ENCODE assay signal across 10 cellular contexts in the genomic region with DNA sequence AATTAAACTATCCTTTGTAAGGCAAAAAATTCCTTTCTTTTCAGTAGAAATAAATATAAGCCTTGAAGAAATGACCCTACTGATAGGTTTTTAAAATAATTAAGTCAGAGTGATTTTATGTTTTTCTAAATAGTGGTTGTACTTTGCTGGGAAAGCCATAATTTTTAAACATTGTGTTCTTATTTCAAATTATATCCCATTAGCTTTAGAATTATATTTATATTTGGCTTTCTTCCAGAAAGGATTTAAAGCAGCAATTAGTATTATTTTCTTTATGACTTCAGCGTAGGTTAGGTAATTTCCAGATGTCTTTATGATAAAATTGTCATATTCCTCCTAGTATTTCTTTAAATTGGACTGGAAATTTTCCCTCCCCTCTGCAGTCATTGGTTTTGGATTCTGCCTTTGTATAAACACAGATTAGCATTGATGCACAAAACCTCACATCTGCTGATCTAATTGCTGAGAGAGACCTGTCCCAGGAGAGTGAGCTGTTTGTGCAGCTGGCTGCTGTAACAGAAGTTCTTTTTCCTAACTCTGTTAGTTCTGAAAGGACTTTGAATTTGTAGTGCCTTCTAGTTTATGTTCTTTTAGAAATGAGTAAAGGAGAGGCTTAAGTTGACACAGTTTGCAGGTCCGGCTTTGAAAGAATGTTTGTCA. TPM values are rescaled to one million over a fixed set of nuclear protein-coding genes. Genes with fewer than 3 reads are reported as not detected.
DNase-seq lines count a peak whose midpoint lies in the region; ATAC-seq and TF ChIP-seq lines count a peak whose summit lies in the region.
"Had no signal": no experiment of that assay in that cellular context is flagged by ENCODE, and none has a peak within 500 bp of the region (broad histone marks: within the 10 kb centered on the region; RNA-seq: fewer than 3 reads in every experiment).

No MANE protein-coding gene starts in this region.

- no peak overlapping the region for H3K27ac ChIP-seq in A673 (ENCODE audit: low read depth, low read length, poor library complexity, severe bottlenecking)
- H3K27ac ChIP-seq in KMS-11: peak overlapping the region; percentile 27; the same call in 1 of the 2 replicates
- H3K27ac ChIP-seq in CD4-positive, alpha-beta memory T cell (ENCODE audit: low read depth, low read length): no peak overlapping the region
- H3K27ac ChIP-seq: parathyroid adenoma had no signal

- POLR2A ChIA-PET in A673 (lab: Charles Lee; ENCODE audit: low non-redundant PET): no interaction called here
- POLR2A ChIA-PET in CD4-positive, alpha-beta memory T cell (lab: Charles Lee; ENCODE audit: partially characterized antibody): interaction anchor here (1.2 kb wide), 1 partner anchor 45 kb away, joined by 3 read pairs; no protein-coding TSS in a partner anchor

- H3K4me1 Mint-ChIP-seq in stimulated activated naive CD8-positive, alpha-beta T cell treated with anti-CD3 and anti-CD28 coated beads, Interleukin-15, amount 100 ng/mL, for 72 hours: no peaks in the 10 kb centered on the region
- peaks cover 0 to 6% (median 0%) of the 10 kb centered on the region in 4 donors for H3K4me1 Mint-ChIP-seq in CD4-positive, alpha-beta memory T cell

- no peaks in the 10 kb centered on the region for H3K79me2 ChIP-seq in KMS-11 (ENCODE audit: insufficient read depth, low read depth)
- H3K79me2 ChIP-seq: parathyroid adenoma had no signal

- no peaks in the 10 kb centered on the region for H4K20me1 ChIP-seq in KMS-11 (ENCODE audit: insufficient read depth)

- H3K36me3 ChIP-seq in A673 (ENCODE audit: insufficient read depth, low read length, poor library complexity, severe bottlenecking) (peaks cover 10% of the 10 kb centered on the region), KMS-11 (ENCODE audit: insufficient read depth) (peaks cover 3% of the 10 kb centered on the region; the same call in 1 of the 2 replicates)
- peaks cover 33% of the 10 kb centered on the region for H3K36me3 ChIP-seq in CD4-positive, alpha-beta memory T cell (ENCODE audit: insufficient read depth, low read length)

- H3K4me1 ChIP-seq in A673 (ENCODE audit: insufficient read depth, low read length, poor library complexity, severe bottlenecking) (peaks cover 3% of the 10 kb centered on the region), KMS-11 (ENCODE audit: low read depth, poor library complexity, severe bottlenecking) (peaks cover 74% of the 10 kb centered on the region)
- H3K4me1 ChIP-seq in CD4-positive, alpha-beta memory T cell (ENCODE audit: insufficient read depth, low read length): no peaks in the 10 kb centered on the region
- H3K4me1 ChIP-seq: parathyroid adenoma had no signal

- no peak overlapping the region for H3K9ac ChIP-seq in KMS-11
- H3K9ac ChIP-seq: parathyroid adenoma had no signal

- DNase-seq in A673 (ENCODE audit: low spot score): peak; percentile 22
- peak; percentile 68 for DNase-seq in SHP77 treated with DMSO at 0.1 percent for 48 hours (lab: John Stamatoyannopoulos, UW)
- no peak for DNase-seq in Right ventricle myocardium superior
- no peak for DNase-seq in NK-92 (lab: John Stamatoyannopoulos, UW; ENCODE audit: unreplicated experiment)
- no peak for DNase-seq in stimulated activated naive CD8-positive, alpha-beta T cell treated with anti-CD3 and anti-CD28 coated beads, Interleukin-15, amount 100 ng/mL, for 72 hours
- DNase-seq in CD4-positive, alpha-beta memory T cell: no peak
- DNase-seq: amygdala had no signal

- H3K9me3 ChIP-seq in A673 (ENCODE audit: low read depth, low read length, poor library complexity, severe bottlenecking): no peaks in the 10 kb centered on the region
- H3K9me3 ChIP-seq in CD4-positive, alpha-beta memory T cell (ENCODE audit: control insufficient read depth in 1 of 2, low read length in 2 of 2): no peaks in the 10 kb centered on the region

- H3K27me3 Mint-ChIP-seq in stimulated activated naive CD8-positive, alpha-beta T cell treated with anti-CD3 and anti-CD28 coated beads, Interleukin-15, amount 100 ng/mL, for 72 hours: no peaks in the 10 kb centered on the region
- no peaks in the 10 kb centered on the region for H3K27me3 Mint-ChIP-seq in CD4-positive, alpha-beta memory T cell

- peak overlapping the region in 1 of 2 donors; percentile 27 for H3K27ac Mint-ChIP-seq in stimulated activated naive CD8-positive, alpha-beta T cell treated with anti-CD3 and anti-CD28 coated beads, Interleukin-15, amount 100 ng/mL, for 72 hours
- H3K27ac Mint-ChIP-seq in CD4-positive, alpha-beta memory T cell: peak overlapping the region in 2 of 7 donors; percentile 37 to 67

- intact Hi-C loops in A673 (cut with micrococcal nuclease; ENCODE audit: unreplicated experiment) (no loop called here), Right ventricle myocardium superior (cut with DNase I) (no loop called here)
- intact Hi-C loops in CD4-positive, alpha-beta memory T cell (cut with micrococcal nuclease): no loop called here

- H3K4me3 Mint-ChIP-seq in stimulated activated naive CD8-positive, alpha-beta T cell treated with anti-CD3 and anti-CD28 coated beads, Interleukin-15, amount 100 ng/mL, for 72 hours: no peak overlapping the region
- H3K4me3 Mint-ChIP-seq in CD4-positive, alpha-beta memory T cell: no peak overlapping the region

- H3K4me3 ChIP-seq in A673 (ENCODE audit: low read depth, low read length, poor library complexity, severe bottlenecking) (no peak overlapping the region), KMS-11 (IDR thresholded peaks at IDR 0.05; ENCODE audit: insufficient read depth, low read depth, low read length) (no peak overlapping the region)
- no peak overlapping the region for H3K4me3 ChIP-seq in CD4-positive, alpha-beta memory T cell (ENCODE audit: low read length in 2 of 2)

- no peaks in the 10 kb centered on the region for H3K9me3 Mint-ChIP-seq in stimulated activated naive CD8-positive, alpha-beta T cell treated with anti-CD3 and anti-CD28 coated beads, Interleukin-15, amount 100 ng/mL, for 72 hours
- no peaks in the 10 kb centered on the region for H3K9me3 Mint-ChIP-seq in CD4-positive, alpha-beta memory T cell

- H2AFZ ChIP-seq in KMS-11 (ENCODE audit: low read depth): no peak overlapping the region
- H2AFZ ChIP-seq: parathyroid adenoma had no signal

- peaks cover 50 to 72% of the 10 kb centered on the region in 2 donors for H3K36me3 Mint-ChIP-seq in CD4-positive, alpha-beta memory T cell

- no peak for TF ChIP-seq CTCF in A673 (conservative IDR thresholded peaks at IDR 0.05; ENCODE audit: low read depth, low read length)
- no peak for TF ChIP-seq CTCF in KMS-11 (conservative IDR thresholded peaks at IDR 0.05; ENCODE audit: low read depth, low read length)

- H3K27me3 ChIP-seq in A673 (replicated peaks; ENCODE audit: insufficient read depth, low read depth, low read length, poor library complexity) (no peaks in the 10 kb centered on the region), KMS-11 (ENCODE audit: insufficient read depth, low read depth) (no peaks in the 10 kb centered on the region)
- H3K27me3 ChIP-seq in CD4-positive, alpha-beta memory T cell (ENCODE audit: insufficient read depth, low read length): no peaks in the 10 kb centered on the region

- peak overlapping the region; percentile 18; the same call in 1 of the 2 replicates for H3K4me2 ChIP-seq in KMS-11

- CTCF ChIA-PET in A673 (lab: Charles Lee): no interaction called here
- CTCF ChIA-PET in CD4-positive, alpha-beta memory T cell (lab: Charles Lee; ENCODE audit: partially characterized antibody): interaction anchor here (1.0 kb wide), 1 partner anchor 13 kb away, joined by 3 read pairs; no protein-coding TSS in a partner anchor

- ATAC-seq in Right ventricle myocardium superior (ENCODE audit: poor library complexity) (peak; percentile 90), HG03520 (IDR thresholded peaks at IDR 0.05; ENCODE audit: unreplicated experiment) (no peak)
- ATAC-seq in stimulated activated naive CD8-positive, alpha-beta T cell treated with anti-CD3 and anti-CD28 coated beads, Interleukin-15, amount 100 ng/mL, for 72 hours: no peak

- no TSS peak for BruUV-seq in A673 (replicated peaks; lab: Mats Ljungman, UMichigan)

RNA-seq across cellular contexts. Expression of gene KPNB1, which starts 45.3 kb away (rescaled TPM):
- total RNA-seq in A673 (2021) (429 and 452 TPM in 2 replicates), Right ventricle myocardium superior (160 TPM)
- total RNA-seq in CD4-positive, alpha-beta memory T cell: 100 to 1,000 TPM; 258 to 268 TPM
- 10 to 100 TPM; 13.4 to 26.9 TPM for polyA plus RNA-seq in CD4-positive, alpha-beta memory T cell

Comparison
In these comparisons a context has a peak if more than half of its experiments do, and no peak if none do; other contexts are left out.
1. DNase-seq: peak in A673 (single experiment) and SHP77 treated with DMSO at 0.1 percent for 48 hours (single experiment); none in Right ventricle myocardium superior (single experiment), NK-92 (single experiment), stimulated activated naive CD8-positive, alpha-beta T cell treated with anti-CD3 and anti-CD28 coated beads, Interleukin-15, amount 100 ng/mL, for 72 hours (0 of 2) and CD4-positive, alpha-beta memory T cell (0 of 5).